22 cellular contexts compared by ENCODE assay signal in the genomic region with DNA sequence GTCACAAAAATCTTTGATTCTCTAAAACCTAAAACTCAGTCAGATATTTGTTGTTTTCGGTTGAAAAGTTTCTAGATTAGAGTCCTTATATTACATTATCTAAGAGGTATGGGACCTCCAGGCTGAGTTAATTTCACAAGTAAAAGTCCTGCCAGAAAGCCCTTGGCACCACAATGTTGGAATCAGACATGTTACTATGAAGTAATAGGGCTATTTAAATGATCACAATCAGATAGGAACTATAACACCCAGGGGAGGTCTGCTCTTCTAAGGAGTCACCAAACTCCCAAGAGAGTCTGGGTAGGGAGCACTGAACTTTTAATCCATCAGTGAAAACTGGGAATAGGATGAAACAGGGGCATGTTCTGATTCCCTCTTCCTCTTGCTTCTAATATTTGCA.
"Had no signal": no experiment of that assay in that cellular context is flagged by ENCODE, and none has a peak within 500 bp of the region (broad histone marks: within the 10 kb centered on the region; RNA-seq: fewer than 3 reads in every experiment).

No MANE protein-coding gene starts in this region.

- H3K4me3 ChIP-seq: dorsolateral prefrontal cortex, esophagus squamous epithelium, gastrocnemius medialis, left ventricle myocardium inferior, pancreas, right lobe of liver, thoracic aorta, transverse colon had no signal

- H3K36me3 ChIP-seq: esophagus squamous epithelium, gastrocnemius medialis, left ventricle myocardium inferior, pancreas, right lobe of liver, thoracic aorta, transverse colon had no signal

- H3K36me3 Mint-ChIP-seq: naive B cell had no signal

- DNase-seq: cortex of kidney; dorsolateral prefrontal cortex; effector memory CD4-positive, alpha-beta T cell; esophagus squamous epithelium; gastrocnemius medialis; immature natural killer cell; left ventricle myocardium inferior; mesendoderm; naive B cell; occipital lobe; pancreas; stimulated activated CD4-positive, alpha-beta T cell treated with anti-CD3 and anti-CD28 coated beads, Interleukin-2, amount 100 ng/mL, for 24 hours; stimulated activated CD4-positive, alpha-beta T cell treated with anti-CD3 and anti-CD28 coated beads, Interleukin-4, amount 100 ng/mL, for 4 hours; stimulated activated naive B cell treated with anti-CD40 and anti-IgM and Interleukin-4, amounts not matched to agents 10 μg/mL and 1 μg/mL and 100 μg/mL, for 72 hours; stimulated activated naive CD8-positive, alpha-beta T cell treated with anti-CD3 and anti-CD28 coated beads, Interleukin-15, amount 100 ng/mL, for 72 hours; transverse colon had no signal

- H3K27me3 Mint-ChIP-seq: central memory CD8-positive, alpha-beta T cell; naive B cell; stimulated activated naive B cell treated with anti-CD40 and anti-IgM and Interleukin-4, amounts not matched to agents 10 μg/mL and 1 μg/mL and 100 μg/mL, for 72 hours; stimulated activated naive CD8-positive, alpha-beta T cell treated with anti-CD3 and anti-CD28 coated beads, Interleukin-15, amount 100 ng/mL, for 72 hours had no signal

- H3K4me1 ChIP-seq: pancreas had no signal

- H3K4me3 Mint-ChIP-seq: central memory CD8-positive, alpha-beta T cell; immature natural killer cell; naive B cell; nephron; stimulated activated naive B cell treated with anti-CD40 and anti-IgM and Interleukin-4, amounts not matched to agents 10 μg/mL and 1 μg/mL and 100 μg/mL, for 72 hours; stimulated activated naive CD8-positive, alpha-beta T cell treated with anti-CD3 and anti-CD28 coated beads, Interleukin-15, amount 100 ng/mL, for 72 hours had no signal

- ATAC-seq: gastrocnemius medialis; pancreas; right lobe of liver; stimulated activated naive B cell treated with anti-CD40 and anti-IgM and Interleukin-4, amounts not matched to agents 10 μg/mL and 1 μg/mL and 100 μg/mL, for 72 hours; stimulated activated naive CD8-positive, alpha-beta T cell treated with anti-CD3 and anti-CD28 coated beads, Interleukin-15, amount 100 ng/mL, for 72 hours had no signal

- H3K9me3 Mint-ChIP-seq: central memory CD8-positive, alpha-beta T cell had no signal

- H3K27ac ChIP-seq: dorsolateral prefrontal cortex, epithelial cell of prostate, esophagus squamous epithelium, gastrocnemius medialis, left ventricle myocardium inferior, pancreas, right lobe of liver, thoracic aorta, transverse colon had no signal

- H3K9me3 ChIP-seq: pancreas, transverse colon had no signal

- H3K27me3 ChIP-seq: dorsolateral prefrontal cortex, esophagus squamous epithelium, gastrocnemius medialis, pancreas, right lobe of liver, transverse colon had no signal

- H3K27ac Mint-ChIP-seq: naive B cell; nephron; progenitor cell of endocrine pancreas; stimulated activated naive B cell treated with anti-CD40 and anti-IgM and Interleukin-4, amounts not matched to agents 10 μg/mL and 1 μg/mL and 100 μg/mL, for 72 hours had no signal
